Comparison of ENCODE assay signal across 2 cellular contexts in genomic region chr19:768424-768823, GRCh38.
TF ChIP-seq lines count a peak whose summit lies in the region.

No MANE protein-coding gene starts in this region.

TF ChIP-seq in A549, 52 proteins besides CTCF, POLR2A, EP300 and RAD21:
- TF ChIP-seq ELK1 (IDR thresholded peaks at IDR 0.05; ENCODE audit: low read depth, low read length) (no peak), JUN (IDR thresholded peaks at IDR 0.05) (0 out of 5 replicates have a peak, but pooled peaks of 1 of the 2 experiments have one; percentile 12), FOSL2 (IDR thresholded peaks at IDR 0.05) (no peak), FOSL2 (CRISPR knock-in tag; IDR thresholded peaks at IDR 0.05) (peak; percentile 55), E2F6 (IDR thresholded peaks at IDR 0.05; ENCODE audit: borderline replicate concordance, low read depth) (peak; percentile 29; the same call in 1 of the 2 replicates), NPAS2 (CRISPR knock-in tag; IDR thresholded peaks at IDR 0.05; ENCODE audit: borderline replicate concordance) (no peak), MAFK (IDR thresholded peaks at IDR 0.05; ENCODE audit: partially characterized antibody) (peak; percentile 84), HDAC2 (IDR thresholded peaks at IDR 0.05) (no peak)
- TF ChIP-seq, protein P1, sequence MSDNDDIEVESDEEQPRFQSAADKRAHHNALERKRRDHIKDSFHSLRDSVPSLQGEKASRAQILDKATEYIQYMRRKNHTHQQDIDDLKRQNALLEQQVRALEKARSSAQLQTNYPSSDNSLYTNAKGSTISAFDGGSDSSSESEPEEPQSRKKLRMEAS (IDR thresholded peaks at IDR 0.05) = peak; percentile 43; the same call in 1 of the 2 replicates
TF ChIP-seq in A549: peak in this region for 5.

TF ChIP-seq in HEK293T, 16 proteins besides CTCF, POLR2A, EP300 and RAD21:
- TF ChIP-seq ELF4 (IDR thresholded peaks at IDR 0.05) (no peak), SP1 (IDR thresholded peaks at IDR 0.05) (no peak), ARNT (IDR thresholded peaks at IDR 0.05) (no peak), PKNOX1 (IDR thresholded peaks at IDR 0.05) (no peak), L3MBTL2 (conservative IDR thresholded peaks at IDR 0.05) (no peak)
